ENCODE assay signal across 25 cellular contexts in genomic region chr12:89551747-89552146, GRCh38.
"Had no signal": no experiment of that assay in that cellular context is flagged by ENCODE, and none has a peak within 500 bp of the region (broad histone marks: within the 10 kb centered on the region; RNA-seq: fewer than 3 reads in every experiment).

No MANE protein-coding gene starts in this region.

- H3K4me3 ChIP-seq: cardiac muscle cell, SK-N-MC had no signal

- ATAC-seq: activated CD4-positive, alpha-beta T cell treated with anti-CD3 and anti-CD28 coated beads for 36 hours; activated T-helper 17 cell treated with anti-CD3 and anti-CD28 coated beads, Interleukin-2, amount 50 U/mL, for 72 hours; T-cell had no signal

- H3K27me3 ChIP-seq: brain microvascular endothelial cell, cardiac muscle cell had no signal

- H3K9me3 Mint-ChIP-seq: activated CD4-positive, alpha-beta memory T cell treated with anti-CD3 and anti-CD28 coated beads, Interleukin-2, amount 10 ng/mL, durations not matched to agents 7 days and 5 days; activated naive CD4-positive, alpha-beta T cell treated with anti-CD3 and anti-CD28 coated beads for 36 hours; activated T-helper 17 cell treated with anti-CD3 and anti-CD28 coated beads, Interleukin-2, amount 50 U/mL, for 72 hours had no signal

- DNase-seq: activated CD4-positive, alpha-beta memory T cell treated with anti-CD3 and anti-CD28 coated beads, Interleukin-2, amount 10 ng/mL, durations not matched to agents 7 days and 5 days; activated CD4-positive, alpha-beta T cell treated with anti-CD3 and anti-CD28 coated beads for 36 hours; activated CD4-positive, alpha-beta T cell treated with anti-CD3 and anti-CD28 coated beads, Interleukin-2, amount 50 U/mL, for 1 hour; activated gamma-delta T cell; activated naive CD4-positive, alpha-beta T cell treated with anti-CD3 and anti-CD28 coated beads for 36 hours; activated T-cell treated with anti-CD3 and anti-CD28 coated beads for 4 hours; activated T-cell treated with anti-CD3 and anti-CD28 coated beads, Interleukin-2, amount 50 U/mL, for 48 hours; amygdala; brain microvascular endothelial cell; NCI-H1048; NCI-H1417; NCI-H2029; NCI-H2107; NCI-H2171 treated with DMSO at 0.1 percent for 48 hours; NCI-H526 treated with DMSO at 0.1 percent for 48 hours; NCI-H82; SHP77 treated with DMSO at 0.1 percent for 48 hours; T-cell; T-helper 2 cell; T1000; WERI-Rb-1 had no signal

- H3K27ac Mint-ChIP-seq: activated CD4-positive, alpha-beta memory T cell treated with anti-CD3 and anti-CD28 coated beads, Interleukin-2, amount 10 ng/mL, durations not matched to agents 7 days and 5 days; activated CD4-positive, alpha-beta T cell treated with anti-CD3 and anti-CD28 coated beads for 36 hours; activated naive CD4-positive, alpha-beta T cell treated with anti-CD3 and anti-CD28 coated beads for 36 hours; activated naive CD8-positive, alpha-beta T cell; activated T-helper 17 cell treated with anti-CD3 and anti-CD28 coated beads, Interleukin-2, amount 50 U/mL, for 72 hours; T-cell had no signal

- H3K36me3 ChIP-seq: brain microvascular endothelial cell, cardiac muscle cell, WERI-Rb-1 had no signal

- H3K27ac ChIP-seq: brain microvascular endothelial cell, cardiac muscle cell, SK-N-MC, WERI-Rb-1 had no signal

- H3K4me3 Mint-ChIP-seq: activated CD4-positive, alpha-beta memory T cell treated with anti-CD3 and anti-CD28 coated beads, Interleukin-2, amount 10 ng/mL, durations not matched to agents 7 days and 5 days; activated CD4-positive, alpha-beta T cell treated with anti-CD3 and anti-CD28 coated beads for 36 hours; activated naive CD4-positive, alpha-beta T cell treated with anti-CD3 and anti-CD28 coated beads for 36 hours; activated naive CD8-positive, alpha-beta T cell; activated T-helper 17 cell treated with anti-CD3 and anti-CD28 coated beads, Interleukin-2, amount 50 U/mL, for 72 hours; T-cell had no signal

- H3K27me3 Mint-ChIP-seq: activated CD4-positive, alpha-beta memory T cell treated with anti-CD3 and anti-CD28 coated beads, Interleukin-2, amount 10 ng/mL, durations not matched to agents 7 days and 5 days; activated CD4-positive, alpha-beta T cell treated with anti-CD3 and anti-CD28 coated beads for 36 hours; activated T-helper 17 cell treated with anti-CD3 and anti-CD28 coated beads, Interleukin-2, amount 50 U/mL, for 72 hours had no signal

- H3K4me1 Mint-ChIP-seq: activated CD4-positive, alpha-beta memory T cell treated with anti-CD3 and anti-CD28 coated beads, Interleukin-2, amount 10 ng/mL, durations not matched to agents 7 days and 5 days; activated CD4-positive, alpha-beta T cell treated with anti-CD3 and anti-CD28 coated beads for 36 hours; activated T-helper 17 cell treated with anti-CD3 and anti-CD28 coated beads, Interleukin-2, amount 50 U/mL, for 72 hours; T-cell had no signal
